17 cellular contexts compared by ENCODE assay signal in the genomic region with DNA sequence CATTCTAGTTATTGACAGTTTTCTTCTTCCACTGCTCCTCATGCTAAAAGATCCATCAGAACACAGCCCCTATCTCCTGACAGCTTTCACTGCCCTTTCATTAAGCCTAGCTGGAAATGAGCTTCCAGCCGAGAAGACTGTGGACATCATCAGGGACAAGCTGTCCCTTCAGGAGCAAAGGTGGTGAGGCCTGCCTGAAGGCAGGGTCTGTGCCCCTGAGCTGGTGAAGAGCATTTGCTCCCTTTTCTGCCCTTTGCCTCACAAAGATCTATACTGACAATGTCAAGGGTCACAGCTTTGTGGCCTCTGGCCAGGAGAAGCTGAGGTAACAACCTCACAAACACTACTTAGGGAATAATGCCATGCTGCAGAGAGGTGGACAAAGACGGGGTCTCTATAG.
"Had no signal": no experiment of that assay in that cellular context is flagged by ENCODE, and none has a peak within 500 bp of the region (broad histone marks: within the 10 kb centered on the region; RNA-seq: fewer than 3 reads in every experiment).

No MANE protein-coding gene starts in this region.

- H3K36me3 ChIP-seq: colonic mucosa, prostate gland, thoracic aorta, WERI-Rb-1 had no signal

- H3K27ac ChIP-seq: colonic mucosa, prostate gland, WERI-Rb-1 had no signal

- DNase-seq: activated CD4-positive, alpha-beta memory T cell treated with anti-CD3 and anti-CD28 coated beads, Interleukin-2, amount 10 ng/mL, durations not matched to agents 7 days and 5 days; activated CD4-positive, alpha-beta T cell treated with anti-CD3 and anti-CD28 coated beads for 36 hours; activated effector memory CD4-positive, alpha-beta T cell treated with Interleukin-2 at 50 U/mL for 16 hours; activated naive CD4-positive, alpha-beta T cell treated with anti-CD3 and anti-CD28 coated beads, Interleukin-2, amount 50 U/mL, for 16 hours; activated T-cell treated with anti-CD3 and anti-CD28 coated beads, Interleukin-2, amount 50 U/mL, for 4 hours; central memory CD4-positive, alpha-beta T cell; colonic mucosa; effector CD4-positive, alpha-beta T cell; foreskin fibroblast; mesenchymal stem cell; naive thymus-derived CD8-positive, alpha-beta T cell; stimulated activated CD4-positive, alpha-beta T cell treated with anti-CD3 and anti-CD28 coated beads, Interleukin-12 subunit alpha, Interleukin-12 subunit beta, amount 100 ng/mL, for 4 hours; stimulated activated CD4-positive, alpha-beta T cell treated with anti-CD3 and anti-CD28 coated beads, Interleukin-2, amount 100 ng/mL, for 24 hours had no signal

- H3K27me3 ChIP-seq: colonic mucosa had no signal

- H3K27ac Mint-ChIP-seq: activated CD4-positive, alpha-beta memory T cell treated with anti-CD3 and anti-CD28 coated beads, Interleukin-2, amount 10 ng/mL, durations not matched to agents 7 days and 5 days; activated CD4-positive, alpha-beta T cell treated with anti-CD3 and anti-CD28 coated beads for 36 hours; T-helper 1 cell treated with Interleukin-12 subunit alpha and Interleukin-12 subunit beta and Interleukin-4 antibody, amounts not matched to agents 30 μg/mL and 1 μg/mL, for 36 hours had no signal

- H3K4me3 Mint-ChIP-seq: activated CD4-positive, alpha-beta memory T cell treated with anti-CD3 and anti-CD28 coated beads, Interleukin-2, amount 10 ng/mL, durations not matched to agents 7 days and 5 days; activated CD4-positive, alpha-beta T cell treated with anti-CD3 and anti-CD28 coated beads for 36 hours; activated T-cell treated with anti-CD3 and anti-CD28 coated beads, Interleukin-2, amount 50 U/mL, for 4 hours; naive thymus-derived CD8-positive, alpha-beta T cell; T-helper 1 cell treated with Interleukin-12 subunit alpha and Interleukin-12 subunit beta and Interleukin-4 antibody, amounts not matched to agents 30 μg/mL and 1 μg/mL, for 36 hours had no signal

- H3K9me3 Mint-ChIP-seq: activated CD4-positive, alpha-beta memory T cell treated with anti-CD3 and anti-CD28 coated beads, Interleukin-2, amount 10 ng/mL, durations not matched to agents 7 days and 5 days; activated T-cell treated with anti-CD3 and anti-CD28 coated beads, Interleukin-2, amount 50 U/mL, for 4 hours; T-helper 1 cell treated with Interleukin-12 subunit alpha and Interleukin-12 subunit beta and Interleukin-4 antibody, amounts not matched to agents 30 μg/mL and 1 μg/mL, for 36 hours had no signal

- ATAC-seq: activated CD4-positive, alpha-beta T cell treated with anti-CD3 and anti-CD28 coated beads for 36 hours; activated T-cell treated with anti-CD3 and anti-CD28 coated beads, Interleukin-2, amount 50 U/mL, for 4 hours; naive thymus-derived CD8-positive, alpha-beta T cell had no signal

- H3K4me3 ChIP-seq: colonic mucosa, prostate gland, thoracic aorta had no signal

- H3K4me1 Mint-ChIP-seq: activated CD4-positive, alpha-beta memory T cell treated with anti-CD3 and anti-CD28 coated beads, Interleukin-2, amount 10 ng/mL, durations not matched to agents 7 days and 5 days; activated CD4-positive, alpha-beta T cell treated with anti-CD3 and anti-CD28 coated beads for 36 hours had no signal

- H3K9me3 ChIP-seq: colonic mucosa, prostate gland, thoracic aorta had no signal

- H3K4me1 ChIP-seq: colonic mucosa, prostate gland had no signal

- H3K27me3 Mint-ChIP-seq: activated CD4-positive, alpha-beta memory T cell treated with anti-CD3 and anti-CD28 coated beads, Interleukin-2, amount 10 ng/mL, durations not matched to agents 7 days and 5 days; activated CD4-positive, alpha-beta T cell treated with anti-CD3 and anti-CD28 coated beads for 36 hours; naive thymus-derived CD8-positive, alpha-beta T cell had no signal
